In genomic region chr17:49438885-49439284, GRCh38 we compare ENCODE assay signal across 12 cellular contexts. TPM values are rescaled to one million over a fixed set of nuclear protein-coding genes. Genes with fewer than 3 reads are reported as not detected.
DNase-seq lines count a peak whose midpoint lies in the region; ATAC-seq and TF ChIP-seq lines count a peak whose summit lies in the region.
"Had no signal": no experiment of that assay in that cellular context is flagged by ENCODE, and none has a peak within 500 bp of the region (broad histone marks: within the 10 kb centered on the region; RNA-seq: fewer than 3 reads in every experiment).

No MANE protein-coding gene starts in this region.

- peak; percentile 8 to 52; a peak in 2 of 4 replicates for TF ChIP-seq CTCF in GM23338 (conservative IDR thresholded peaks at IDR 0.05; ENCODE audit: low read depth in 2 of 2)

- H4K91ac ChIP-seq in mesenchymal stem cell (ENCODE audit: low read length), result no peak overlapping the region

- H3K27ac ChIP-seq in GM23338 (ENCODE audit: low read depth) (no peak overlapping the region), mesenchymal stem cell (ENCODE audit: low read length, poor library complexity, severe bottlenecking) (no peak overlapping the region)

- H3K4me2 ChIP-seq in GM23338, result peak overlapping the region; percentile 94
- H3K4me2 ChIP-seq in mesenchymal stem cell (ENCODE audit: low read length, poor library complexity, severe bottlenecking), result peak overlapping the region; percentile 55

- H3K18ac ChIP-seq in mesenchymal stem cell (ENCODE audit: low read depth in 1 of 2, low read length in 2 of 2), result peak overlapping the region in 1 of 2 experiments; percentile 53

- H3K27ac Mint-ChIP-seq in GM23338, result no peak overlapping the region

- H2AFZ ChIP-seq in GM23338 (peak overlapping the region; percentile 99), mesenchymal stem cell (ENCODE audit: low read depth, low read length) (peak overlapping the region; percentile 23)

- H3K9ac ChIP-seq in mesenchymal stem cell (ENCODE audit: low read length), result no peak overlapping the region

- peak overlapping the region; percentile 60 for H3K4me3 Mint-ChIP-seq in GM23338

- H4K8ac ChIP-seq in mesenchymal stem cell (ENCODE audit: low read length), result peak overlapping the region; percentile 59

- no peak overlapping the region for H2BK12ac ChIP-seq in mesenchymal stem cell (ENCODE audit: low read length in 2 of 2)

- no peaks in the 10 kb centered on the region for H3K36me3 Mint-ChIP-seq in GM23338 (ENCODE audit: low read depth)

- no peak overlapping the region for H2AK5ac ChIP-seq in mesenchymal stem cell (ENCODE audit: low read length, severe bottlenecking)

- H3K14ac ChIP-seq in mesenchymal stem cell (ENCODE audit: low read length in 2 of 2), result peak overlapping the region in 1 of 2 experiments; percentile 88

- no peaks in the 10 kb centered on the region for H3K79me1 ChIP-seq in mesenchymal stem cell (replicated peaks; ENCODE audit: low read length, poor library complexity, severe bottlenecking)

- no peak overlapping the region for H2BK120ac ChIP-seq in mesenchymal stem cell (ENCODE audit: low read depth, low read length)

- no peak overlapping the region for H3K23ac ChIP-seq in mesenchymal stem cell (ENCODE audit: low read length in 2 of 2)

- H3K36me3 ChIP-seq in GM23338 (ENCODE audit: insufficient read depth) (peaks cover 3% of the 10 kb centered on the region; the same call in 1 of the 2 replicates), mesenchymal stem cell (ENCODE audit: control insufficient read depth in 1 of 2, insufficient read depth in 2 of 2, low read depth in 1 of 2, low read length in 2 of 2) (no peaks in the 10 kb centered on the region)

- H3K79me2 ChIP-seq in GM23338 (replicated peaks; ENCODE audit: insufficient read depth), result no peaks in the 10 kb centered on the region

- H3K27me3 ChIP-seq in GM23338 (ENCODE audit: insufficient read depth) (peaks cover 27% of the 10 kb centered on the region), mesenchymal stem cell (ENCODE audit: control insufficient read depth in 1 of 2, insufficient read depth in 1 of 2, low read length in 2 of 2) (peaks cover 67 to 78% of the 10 kb centered on the region in 2 experiments)

- intact Hi-C loops in left colon (cut with DNase I, micrococcal nuclease), result loop anchor here in 1 of 2 donors (5.0 kb wide), 1 partner anchor 108 kb away; no protein-coding TSS in a partner anchor

- H3F3A ChIP-seq in GM23338 (replicated peaks; ENCODE audit: low read depth), result no peaks in the 10 kb centered on the region

- H3K4me1 ChIP-seq in GM23338 (ENCODE audit: insufficient read depth) (peaks cover 22% of the 10 kb centered on the region; the same call in 1 of the 2 replicates), mesenchymal stem cell (ENCODE audit: control insufficient read depth, insufficient read depth, low read depth, low read length) (peaks cover 20% of the 10 kb centered on the region)

- 0 out of 2 replicates have a peak, but pooled peaks cover 2% of the 10 kb centered on the region for H3K9me2 ChIP-seq in GM23338 (ENCODE audit: insufficient read depth)

- no peak overlapping the region for H2BK5ac ChIP-seq in mesenchymal stem cell (ENCODE audit: low read depth, low read length, poor library complexity, severe bottlenecking)

- no peaks in the 10 kb centered on the region for H3K9me3 ChIP-seq in mesenchymal stem cell (ENCODE audit: control insufficient read depth, low read length)

- peak; percentile 33 for ATAC-seq in GM23338
- ATAC-seq in left colon, result no peak
- no peak for ATAC-seq in GM21717 (IDR thresholded peaks at IDR 0.05; ENCODE audit: unreplicated experiment)

- H2BK15ac ChIP-seq in mesenchymal stem cell (ENCODE audit: low read depth, poor library complexity, severe bottlenecking), result no peak overlapping the region

- WGBS in mesenchymal stem cell, result 3% methylated on average over 11 of the region's 11 CpGs

- H3K4me3 ChIP-seq in GM23338 (peak overlapping the region; percentile 76), mesenchymal stem cell (ENCODE audit: insufficient read depth in 1 of 2, low read depth in 1 of 2, low read length in 2 of 2) (no peak overlapping the region)

- no peak overlapping the region for H3K4ac ChIP-seq in mesenchymal stem cell (ENCODE audit: low read depth in 1 of 2, low read length in 2 of 2)

- DNase-seq in Ammon's horn (ENCODE audit: low spot score), result peak; percentile 28
- peak; percentile 41 for DNase-seq in GM23338 (ENCODE audit: low spot score)
- DNase-seq in UCSD-AML1 (lab: John Stamatoyannopoulos, UW; ENCODE audit: unreplicated experiment), result peak; percentile 36
- DNase-seq in mesenchymal stem cell, result no peak
- DNase-seq in left colon, result no peak
- no peak for DNase-seq in SK-N-DZ (ENCODE audit: low spot score)
- no peak for DNase-seq in amniotic stem cell (lab: John Stamatoyannopoulos, UW)
- DNase-seq: DND-41, Karpas-422, NCI-H226 had no signal

- H3K4me1 Mint-ChIP-seq in GM23338, result peaks cover 29% of the 10 kb centered on the region

- H3K9me3 Mint-ChIP-seq in GM23338, result no peaks in the 10 kb centered on the region

- peaks cover 29% of the 10 kb centered on the region for H3K27me3 Mint-ChIP-seq in GM23338 (ENCODE audit: insufficient read depth, low read depth, poor library complexity)

- H4K20me1 ChIP-seq in GM23338 (replicated peaks; ENCODE audit: insufficient read depth), result no peaks in the 10 kb centered on the region

TF ChIP-seq in GM23338, 12 proteins besides CTCF, POLR2A, EP300 and RAD21 (continues in another document):
- TF ChIP-seq ZNF114 (CRISPR knock-in tag; IDR thresholded peaks at IDR 0.05) (no peak), JUNB (IDR thresholded peaks at IDR 0.05; ENCODE audit: unreplicated experiment) (no peak)

RNA-seq across cellular contexts. Expression of gene PHB1, which starts 24.2 kb away (rescaled TPM):
- 211 and 215 TPM in 2 replicates for total RNA-seq in GM23338 (2014; rRNA removed; shearing (Covaris generic))
- polyA plus RNA-seq in GM23338 (2016; fragmentation: Nextera tagmentation; extraction: Ambion mirVana), result 172 and 194 TPM in 2 replicates
- polyA plus RNA-seq in mesenchymal stem cell (2013, experiment 1 of 2), result 104 TPM
- polyA plus RNA-seq in mesenchymal stem cell (2013, experiment 2 of 2), result 105 TPM
- 100 to 1,000 TPM; 213 to 244 TPM for total RNA-seq in left colon
- polyA plus RNA-seq in SK-N-DZ (2014; cell fraction: cytosol; rRNA removed), result 244 and 301 TPM in 2 replicates
- 137 and 172 TPM in 2 replicates for polyA plus RNA-seq in SK-N-DZ (2014; cell fraction: nucleus; rRNA removed)

RNA-seq across cellular contexts. Expression of gene NGFR, which starts 56.2 kb away (rescaled TPM):
- total RNA-seq in GM23338 (2014; rRNA removed; shearing (Covaris generic)), result 6.8 and 6.9 TPM in 2 replicates
- polyA plus RNA-seq in GM23338 (2016; fragmentation: Nextera tagmentation; extraction: Ambion mirVana), result 2.3 and 2.8 TPM in 2 replicates
- 12.1 TPM for polyA plus RNA-seq in mesenchymal stem cell (2013, experiment 1 of 2)
- polyA plus RNA-seq in mesenchymal stem cell (2013, experiment 2 of 2), result 11.7 TPM
- 1 to 10 TPM; 1.1 to 2.8 TPM for total RNA-seq in left colon
- polyA plus RNA-seq in SK-N-DZ (2014; cell fraction: cytosol; rRNA removed), result 1.9 and 2.2 TPM in 2 replicates
- polyA plus RNA-seq in SK-N-DZ (2014; cell fraction: nucleus; rRNA removed), result 1.4 TPM in 2 replicates
- total RNA-seq: dermis microvascular lymphatic vessel endothelial cell had no signal

Comparison
In these comparisons a context has a peak if more than half of its experiments do, and no peak if none do; other contexts are left out.
1. DNase-seq: peak in Ammon's horn (single experiment), GM23338 (single experiment) and UCSD-AML1 (single experiment); none in mesenchymal stem cell (single experiment), left colon (0 of 2), SK-N-DZ (single experiment) and amniotic stem cell (single experiment).